Comparison of ENCODE assay signal across 8 cellular contexts in genomic region chr11:8192016-8192895, GRCh38. TPM values are rescaled to one million over a fixed set of nuclear protein-coding genes. Genes with fewer than 3 reads are reported as not detected.
A peak's percentile ranks its signal among the peaks of the same experiment; 100 is the strongest.
DNase-seq lines count a peak whose midpoint lies in the region; ATAC-seq, FAIRE-seq and TF ChIP-seq lines count a peak whose summit lies in the region.

No MANE protein-coding gene starts in this region.

- dilution Hi-C loops in endothelial cell of umbilical vein (cut with MboI; ENCODE audit: extremely low pct_ligation_motif_present, low sequenced_read_pairs), result no loop called here

- H3K36me3 ChIP-seq in endothelial cell of umbilical vein (ENCODE audit: control insufficient read depth in 2 of 2, extremely low read depth in 1 of 2, insufficient read depth in 2 of 2, low read length in 2 of 2), result no peaks in the 10 kb centered on the region

- no peak overlapping the region for H3K27ac ChIP-seq in endothelial cell of umbilical vein (ENCODE audit: insufficient read depth, low read depth, low read length)

- CTCF ChIA-PET in HEK293T (lab: Yijun Ruan, JAX), result interaction anchor here (0.6 to 1.1 kb wide), 7 partner anchors 10 to 1671 kb away, joined by 3 to 7 read pairs (median 4); no protein-coding TSS in a partner anchor
- CTCF ChIA-PET in endothelial cell of umbilical vein (lab: Charles Lee), result interaction anchor here (0.6 to 5.4 kb wide), 17 partner anchors 8 to 937 kb away, joined by 3 to 52 read pairs (median 4); partner anchors contain the start of gene LMO1

- DNase-seq in EH (ENCODE audit: low read depth) (peak; percentile 69), HEK293T (ENCODE audit: extremely low spot score) (peak; percentile 83), NCI-H2171 (lab: John Stamatoyannopoulos, UW) (peak; percentile 43), endothelial cell of umbilical vein (ENCODE audit: low read depth, low spot score) (peak; percentile 60), midbrain (lab: John Stamatoyannopoulos, UW) (peak; percentile 79), stromal cell of bone marrow (ENCODE audit: low read depth) (peak; percentile 31)
- peak; percentile 63 for DNase-seq in activated CD4-positive, alpha-beta T cell treated with anti-CD3 and anti-CD28 coated beads for 48 hours

- FAIRE-seq in endothelial cell of umbilical vein (lab: Jason Lieb, UNC), result peak; percentile 81

- peak; percentile 76 to 89 for TF ChIP-seq CTCF in endothelial cell of umbilical vein (IDR thresholded peaks at IDR 0.05; ENCODE audit: extremely low read depth in 1 of 2, insufficient read depth in 1 of 2, low read depth in 1 of 2, low read length in 2 of 2)

- H3K9me1 ChIP-seq in endothelial cell of umbilical vein (replicated peaks; ENCODE audit: control insufficient read depth, extremely low read depth, insufficient read depth, low read length), result no peaks in the 10 kb centered on the region

- intact Hi-C loops in endothelial cell of umbilical vein (cut with micrococcal nuclease), result loop anchor here (1.0 kb wide), 3 partner anchors 14 to 374 kb away; partner anchors contain the start of gene LMO1

- H3K9me3 ChIP-seq in endothelial cell of umbilical vein (replicated peaks; ENCODE audit: control insufficient read depth, insufficient read depth, low read length), result no peaks in the 10 kb centered on the region

- H3K4me1 ChIP-seq in endothelial cell of umbilical vein (ENCODE audit: control insufficient read depth, extremely low read depth, insufficient read depth, low read length), result no peaks in the 10 kb centered on the region

- no peak overlapping the region for H2AFZ ChIP-seq in endothelial cell of umbilical vein (ENCODE audit: low read depth, low read length)

- no peak for TF ChIP-seq POLR2A in endothelial cell of umbilical vein (IDR thresholded peaks at IDR 0.05; ENCODE audit: low read depth, low read length)

- H3K4me2 ChIP-seq in endothelial cell of umbilical vein (ENCODE audit: insufficient read depth, low read length), result no peak overlapping the region

- peaks cover 2 to 11% of the 10 kb centered on the region in 2 experiments for H3K27me3 ChIP-seq in endothelial cell of umbilical vein (ENCODE audit: control insufficient read depth in 2 of 2, insufficient read depth in 2 of 2, low read length in 2 of 2)

- no peaks in the 10 kb centered on the region for H3K79me2 ChIP-seq in endothelial cell of umbilical vein (ENCODE audit: control insufficient read depth, insufficient read depth, low read length)

- no peak overlapping the region for H3K4me3 ChIP-seq in endothelial cell of umbilical vein (replicated peaks in 1 of 3; ENCODE audit: insufficient read depth in 1 of 3, low read depth in 1 of 3, low read length in 3 of 3)

- ATAC-seq in GM19463 (IDR thresholded peaks at IDR 0.05; ENCODE audit: unreplicated experiment), result no peak

- POLR2A ChIA-PET in HEK293T (lab: Yijun Ruan, JAX) (no interaction called here), endothelial cell of umbilical vein (lab: Charles Lee) (no interaction called here)

- no peak overlapping the region for H3K9ac ChIP-seq in endothelial cell of umbilical vein (replicated peaks; ENCODE audit: extremely low read depth, insufficient read depth, low read length)

- no TSS peak for BruUV-seq in endothelial cell of umbilical vein (replicated peaks; lab: Mats Ljungman, UMichigan)

- no peaks in the 10 kb centered on the region for H4K20me1 ChIP-seq in endothelial cell of umbilical vein (replicated peaks; ENCODE audit: control insufficient read depth, extremely low read depth, insufficient read depth, low read length)

TF ChIP-seq in HEK293T, 16 proteins besides CTCF, POLR2A, EP300 and RAD21:
- no peak for TF ChIP-seq FOXK2 (IDR thresholded peaks at IDR 0.05)
- no peak for TF ChIP-seq SUZ12 (IDR thresholded peaks at IDR 0.05)
- TF ChIP-seq FOXA1 (IDR thresholded peaks at IDR 0.05), result no peak
- TF ChIP-seq SP1 (IDR thresholded peaks at IDR 0.05), result no peak
- TF ChIP-seq TARDBP (IDR thresholded peaks at IDR 0.05), result no peak
- no peak for TF ChIP-seq L3MBTL2 (conservative IDR thresholded peaks at IDR 0.05)
- no peak for TF ChIP-seq ELF4 (IDR thresholded peaks at IDR 0.05)
- TF ChIP-seq PKNOX1 (IDR thresholded peaks at IDR 0.05), result no peak
- no peak for TF ChIP-seq CTBP1 (IDR thresholded peaks at IDR 0.05; ENCODE audit: borderline replicate concordance)
- no peak for TF ChIP-seq NFRKB (IDR thresholded peaks at IDR 0.05)
- no peak for TF ChIP-seq ARNT (IDR thresholded peaks at IDR 0.05)
- no peak for TF ChIP-seq BHLHE40 (IDR thresholded peaks at IDR 0.05; ENCODE audit: borderline replicate concordance)
- no peak for TF ChIP-seq ZNF384 (IDR thresholded peaks at IDR 0.05)
- TF ChIP-seq HDGF (IDR thresholded peaks at IDR 0.05; ENCODE audit: borderline replicate concordance), result no peak
- no peak for TF ChIP-seq FOXM1 (IDR thresholded peaks at IDR 0.05; ENCODE audit: borderline replicate concordance)
TF ChIP-seq in HEK293T: peak in this region for 0.

TF ChIP-seq in endothelial cell of umbilical vein, 7 proteins besides CTCF, POLR2A, EP300 and RAD21:
- TF ChIP-seq EZH2 (IDR thresholded peaks at IDR 0.05; ENCODE audit: borderline replicate concordance, low read depth, low read length, severe bottlenecking), result no peak

RNA-seq across cellular contexts. Expression of gene RIC3, which starts 23.4 kb away (rescaled TPM):
- total RNA-seq in endothelial cell of umbilical vein, result not detected in 2 replicates
- polyA plus RNA-seq in endothelial cell of umbilical vein, result not detected in 2 replicates
- polyA plus RNA-seq in endothelial cell of umbilical vein (2011; cell fraction: cytosol; rRNA removed), result not detected in 2 replicates
- 0.18 TPM in 1 of 2 replicates, not detected in the other for polyA plus RNA-seq in endothelial cell of umbilical vein (2011; cell fraction: nucleus; rRNA removed)
- not detected in 2 replicates for polyA plus RNA-seq in endothelial cell of umbilical vein (2012)
- polyA minus RNA-seq in endothelial cell of umbilical vein, result not detected in 2 replicates
- polyA minus RNA-seq in endothelial cell of umbilical vein (2011; cell fraction: cytosol; rRNA and poly(A)+ RNA removed), result not detected
- not detected in 2 replicates for polyA minus RNA-seq in endothelial cell of umbilical vein (2011; cell fraction: nucleus; rRNA and poly(A)+ RNA removed)

Comparison
In these comparisons a context has a peak if more than half of its experiments do, and no peak if none do; other contexts are left out.
1. DNase-seq: peak in every context shown above with its lines; median percentile 83 in HEK293T; 79 in midbrain; 69 in EH; 63 in activated CD4-positive, alpha-beta T cell treated with anti-CD3 and anti-CD28 coated beads for 48 hours; 60 in endothelial cell of umbilical vein; 43 in NCI-H2171; 31 in stromal cell of bone marrow.